In genomic region chr9:136901516-136902258, GRCh38 we compare ENCODE assay signal across 8 cellular contexts. TPM values are rescaled to one million over a fixed set of nuclear protein-coding genes. Genes with fewer than 3 reads are reported as not detected.
A peak's percentile ranks its signal among the peaks of the same experiment; 100 is the strongest.
DNase-seq lines count a peak whose midpoint lies in the region; ATAC-seq and TF ChIP-seq lines count a peak whose summit lies in the region.

No MANE protein-coding gene starts in this region.

- no peaks in the 10 kb centered on the region for H3K4me1 ChIP-seq in endodermal cell (ENCODE audit: control insufficient read depth, insufficient read depth, low read length)

- H3K4me1 Mint-ChIP-seq in endodermal cell (no peaks in the 10 kb centered on the region), progenitor cell of endocrine pancreas (ENCODE audit: low read depth) (no peaks in the 10 kb centered on the region)

- ATAC-seq in GM19035 (IDR thresholded peaks at IDR 0.05; ENCODE audit: unreplicated experiment) = peak; percentile 56
- peak; percentile 36 for ATAC-seq in HG03442 (IDR thresholded peaks at IDR 0.05; ENCODE audit: unreplicated experiment)

- H3K36me3 Mint-ChIP-seq in endodermal cell (ENCODE audit: low read depth) (peaks cover 61% of the 10 kb centered on the region), progenitor cell of endocrine pancreas (ENCODE audit: insufficient read depth) (peaks cover 20% of the 10 kb centered on the region)

- H3K9ac ChIP-seq in endodermal cell (ENCODE audit: extremely low read depth, low read length, poor library complexity, severe bottlenecking) = no peak overlapping the region

- H3K9me3 ChIP-seq in endodermal cell (ENCODE audit: control insufficient read depth, low read length) = no peaks in the 10 kb centered on the region

- H3K9me3 Mint-ChIP-seq in endodermal cell (no peaks in the 10 kb centered on the region), progenitor cell of endocrine pancreas (ENCODE audit: low read depth) (no peaks in the 10 kb centered on the region)

- H3K27ac ChIP-seq in endodermal cell (ENCODE audit: low read depth, low read length) = no peak overlapping the region

- H3K27ac Mint-ChIP-seq in endodermal cell (peak overlapping the region; percentile 75), progenitor cell of endocrine pancreas (peak overlapping the region; percentile 74)

- WGBS in endodermal cell (ENCODE audit: insufficient coverage in 1 of 2, insufficient read length in 1 of 2), 2 experiments = 89 to 91% methylated on average over 15 to 20 of the region's 20 CpGs

- TF ChIP-seq CTCF in endodermal cell (conservative IDR thresholded peaks at IDR 0.05) = no peak
- TF ChIP-seq CTCF in progenitor cell of endocrine pancreas (IDR thresholded peaks at IDR 0.05; ENCODE audit: unreplicated experiment) = no peak

- H3K27me3 Mint-ChIP-seq in endodermal cell (ENCODE audit: insufficient read depth) = no peaks in the 10 kb centered on the region
- no peaks in the 10 kb centered on the region for H3K27me3 Mint-ChIP-seq in progenitor cell of endocrine pancreas

- no peak overlapping the region for H3K4me3 Mint-ChIP-seq in endodermal cell
- H3K4me3 Mint-ChIP-seq in progenitor cell of endocrine pancreas (ENCODE audit: low read depth) = no peak overlapping the region

- no peak overlapping the region for H3K4me3 ChIP-seq in endodermal cell (ENCODE audit: low read length)

- peak; percentile 79 to 81 for DNase-seq in activated CD4-positive, alpha-beta T cell treated with anti-CD3 and anti-CD28 coated beads, Interleukin-2, amount 50 U/mL, for 4 hours
- DNase-seq in endodermal cell (no peak), progenitor cell of endocrine pancreas (ENCODE audit: low spot score, unreplicated experiment) (no peak), dedifferentiated amniotic fluid mesenchymal stem cell (ENCODE audit: extremely low spot score) (no peak), COR-L47 (lab: John Stamatoyannopoulos, UW) (no peak), GDM1 (lab: John Stamatoyannopoulos, UW) (no peak)

- H3K36me3 ChIP-seq in endodermal cell (ENCODE audit: control insufficient read depth, insufficient read depth, low read length) = peaks cover 73% of the 10 kb centered on the region

- H3K27me3 ChIP-seq in endodermal cell (ENCODE audit: control insufficient read depth, insufficient read depth, low read length, poor library complexity, severe bottlenecking) = no peaks in the 10 kb centered on the region

RNA-seq across cellular contexts. Expression of gene TRAF2, which starts 15.4 kb away (rescaled TPM):
- 10 to 100 TPM; 45.9 to 55.1 TPM for total RNA-seq in endodermal cell
- polyA plus RNA-seq in endodermal cell (2013, experiment 1 of 2) = 20.1 TPM
- polyA plus RNA-seq in endodermal cell (2013, experiment 2 of 2) = 20.4 TPM
- 23.4 and 23.8 TPM in 2 replicates for total RNA-seq in progenitor cell of endocrine pancreas

RNA-seq across cellular contexts. Expression of gene EDF1, which starts 35.6 kb away (rescaled TPM):
- 100 to 1,000 TPM; 326 to 339 TPM for total RNA-seq in endodermal cell
- polyA plus RNA-seq in endodermal cell (2013, experiment 1 of 2) = 226 TPM
- 225 TPM for polyA plus RNA-seq in endodermal cell (2013, experiment 2 of 2)
- 297 and 310 TPM in 2 replicates for total RNA-seq in progenitor cell of endocrine pancreas

RNA-seq across cellular contexts. Expression of gene FBXW5, which starts 42.9 kb away (rescaled TPM):
- 10 to 100 TPM; 64.2 to 76.5 TPM for total RNA-seq in endodermal cell
- 50.4 TPM for polyA plus RNA-seq in endodermal cell (2013, experiment 1 of 2)
- 46.9 TPM for polyA plus RNA-seq in endodermal cell (2013, experiment 2 of 2)
- total RNA-seq in progenitor cell of endocrine pancreas = 77.3 and 77.7 TPM in 2 replicates

RNA-seq across cellular contexts. Expression of gene C8G, which starts 43.4 kb away (rescaled TPM):
- total RNA-seq in endodermal cell (1 to 10 TPM; 1.2 to 1.6 TPM), progenitor cell of endocrine pancreas (1.1 and 2.8 TPM in 2 replicates)
- polyA plus RNA-seq in endodermal cell (2013, experiment 1 of 2) = not detected
- polyA plus RNA-seq in endodermal cell (2013, experiment 2 of 2) = not detected

RNA-seq across cellular contexts. Expression of gene MAMDC4, which starts 49.5 kb away (rescaled TPM):
- total RNA-seq in endodermal cell (10 to 100 TPM in 1 of 2 donors, 1 to 10 TPM in 1; 6.8 to 15.4 TPM), progenitor cell of endocrine pancreas (36.7 and 40.0 TPM in 2 replicates)
- 11.5 TPM for polyA plus RNA-seq in endodermal cell (2013, experiment 1 of 2)
- polyA plus RNA-seq in endodermal cell (2013, experiment 2 of 2) = 9.9 TPM

Comparison
In these comparisons a context has a peak if more than half of its experiments do, and no peak if none do; other contexts are left out.
1. DNase-seq: peak in activated CD4-positive, alpha-beta T cell treated with anti-CD3 and anti-CD28 coated beads, Interleukin-2, amount 50 U/mL, for 4 hours (2 of 2); none in endodermal cell (single experiment), progenitor cell of endocrine pancreas (single experiment), dedifferentiated amniotic fluid mesenchymal stem cell (single experiment), COR-L47 (single experiment) and GDM1 (single experiment).